19 cellular contexts compared by ENCODE assay signal in the genomic region with DNA sequence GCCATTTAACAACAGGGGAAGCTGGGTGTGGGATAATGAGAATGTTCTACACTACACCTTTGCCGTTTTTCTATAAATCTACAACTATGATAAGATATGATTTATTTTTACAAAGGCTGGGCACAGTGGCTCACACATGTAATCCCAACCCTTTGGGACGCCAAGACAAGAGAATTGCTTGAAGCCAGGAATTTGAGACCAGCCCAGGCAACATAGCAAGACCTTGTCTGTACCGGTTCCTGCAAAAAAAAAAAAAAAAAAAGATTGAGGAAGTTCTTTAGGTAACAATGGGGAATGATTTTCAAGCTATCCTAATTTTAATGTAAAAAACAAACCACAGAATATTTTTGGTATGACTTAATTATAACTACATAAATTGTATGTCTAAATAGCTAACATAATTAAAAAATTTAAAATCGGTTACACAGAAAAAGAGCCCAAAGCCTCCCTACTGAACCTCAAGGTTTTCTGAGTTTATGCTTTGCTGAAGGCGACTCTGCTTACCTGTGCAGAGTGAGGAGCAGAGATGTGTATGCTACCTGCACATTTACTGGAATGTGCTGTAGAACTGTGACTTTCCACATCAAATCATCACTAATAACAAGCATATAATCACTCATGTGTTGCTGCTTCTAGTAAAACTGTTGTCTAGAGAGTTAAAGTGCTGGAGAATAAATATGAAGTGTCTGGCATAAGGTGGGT.
"Had no signal": no experiment of that assay in that cellular context is flagged by ENCODE, and none has a peak within 500 bp of the region (broad histone marks: within the 10 kb centered on the region; RNA-seq: fewer than 3 reads in every experiment).

No MANE protein-coding gene starts in this region.

- H3K36me3 ChIP-seq: colonic mucosa, ovary, right lobe of liver, thoracic aorta had no signal

- H3K27me3 ChIP-seq: colonic mucosa, ovary, right lobe of liver, transverse colon had no signal

- H3K9me3 ChIP-seq: colonic mucosa had no signal

- FAIRE-seq: kidney, urothelium cell line had no signal

- ATAC-seq: left cardiac atrium; natural killer cell; right lobe of liver; stimulated activated naive B cell treated with anti-CD40 and anti-IgM and Interleukin-4, amounts not matched to agents 10 μg/mL and 1 μg/mL and 100 μg/mL, for 72 hours; stimulated activated naive CD8-positive, alpha-beta T cell treated with anti-CD3 and anti-CD28 coated beads, Interleukin-15, amount 100 ng/mL, for 72 hours had no signal

- H3K4me3 ChIP-seq: colonic mucosa, left ventricle myocardium inferior, lung, ovary, right lobe of liver, thoracic aorta, transverse colon had no signal

- H3K27ac ChIP-seq: colonic mucosa, left ventricle myocardium inferior, ovary, right lobe of liver, thoracic aorta, transverse colon had no signal

- DNase-seq: caudate nucleus; colonic mucosa; dermis blood vessel endothelial cell; immature natural killer cell; kidney; left cardiac atrium; left ventricle myocardium inferior; mesendoderm; natural killer cell; ovary; right lobe of liver; stimulated activated CD4-positive, alpha-beta T cell treated with anti-CD3 and anti-CD28 coated beads, Interleukin-2, amount 100 ng/mL, for 24 hours; stimulated activated CD4-positive, alpha-beta T cell treated with anti-CD3 and anti-CD28 coated beads, Interleukin-4, amount 100 ng/mL, for 4 hours; stimulated activated naive B cell treated with anti-CD40 and anti-IgM and Interleukin-4, amounts not matched to agents 10 μg/mL and 1 μg/mL and 100 μg/mL, for 72 hours; stimulated activated naive CD8-positive, alpha-beta T cell treated with anti-CD3 and anti-CD28 coated beads, Interleukin-15, amount 100 ng/mL, for 72 hours; transverse colon had no signal

- H3K4me1 ChIP-seq: colonic mucosa, right lobe of liver, transverse colon had no signal
